Comparison of ENCODE assay signal across 25 cellular contexts in the genomic region with DNA sequence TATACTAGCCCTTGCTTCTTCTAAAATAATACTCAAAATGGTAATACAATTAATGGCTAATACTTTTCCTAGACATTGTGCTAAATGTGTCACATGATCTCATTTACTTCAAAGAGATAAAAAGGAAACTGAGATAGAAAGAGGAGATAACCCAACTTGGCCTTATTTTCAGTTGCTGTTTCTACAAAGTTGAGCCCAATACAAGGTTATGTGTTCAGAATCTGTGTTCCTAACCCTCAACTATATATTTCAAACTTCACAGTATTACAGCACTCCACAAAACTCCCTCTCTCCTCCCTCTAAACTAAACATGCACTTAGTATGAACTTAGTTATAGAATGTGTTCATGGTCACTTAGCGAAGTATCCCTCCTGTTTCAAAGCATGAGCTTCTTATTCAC.
"Had no signal": no experiment of that assay in that cellular context is flagged by ENCODE, and none has a peak within 500 bp of the region (broad histone marks: within the 10 kb centered on the region; RNA-seq: fewer than 3 reads in every experiment).

No MANE protein-coding gene starts in this region.

- H3K27me3 ChIP-seq: neutrophil, pancreas, right lobe of liver, sigmoid colon, stomach, thyroid gland, tibial nerve, upper lobe of left lung, vagina had no signal

- H3K9me3 ChIP-seq: neutrophil, pancreas, psoas muscle, right lobe of liver, sigmoid colon, stomach, thoracic aorta, thyroid gland, tibial nerve, upper lobe of left lung, vagina had no signal

- H3K27ac ChIP-seq: neutrophil, pancreas, psoas muscle, right lobe of liver, sigmoid colon, stomach, thoracic aorta, thyroid gland, tibial nerve, upper lobe of left lung, vagina had no signal

- H3K4me1 ChIP-seq: pancreas, psoas muscle, right lobe of liver, sigmoid colon, stomach, thyroid gland, tibial nerve, upper lobe of left lung, vagina had no signal

- H3K4me3 ChIP-seq: pancreas, psoas muscle, right lobe of liver, sigmoid colon, stomach, thoracic aorta, thyroid gland, tibial nerve, upper lobe of left lung, vagina had no signal

- H3K36me3 ChIP-seq: neutrophil, pancreas, right lobe of liver, sigmoid colon, stomach, thoracic aorta, thyroid gland, tibial nerve, upper lobe of left lung, vagina had no signal

- FAIRE-seq: pancreas, small intestine, urothelium cell line had no signal

- DNase-seq: nephron progenitor cell; nucleus accumbens; pancreas; psoas muscle; right cardiac atrium; right lobe of liver; sigmoid colon; small intestine; stimulated activated CD4-positive, alpha-beta T cell treated with anti-CD3 and anti-CD28 coated beads, Interleukin-15, amount 100 ng/mL, for 24 hours; stimulated activated CD4-positive, alpha-beta T cell treated with anti-CD3 and anti-CD28 coated beads, Interleukin-2, amount 100 ng/mL, for 24 hours; stimulated activated CD4-positive, alpha-beta T cell treated with anti-CD3 and anti-CD28 coated beads, Interleukin-2, amount 100 ng/mL, for 48 hours; stimulated activated CD4-positive, alpha-beta T cell treated with anti-CD3 and anti-CD28 coated beads, Interleukin-4, amount 100 ng/mL, for 24 hours; stimulated activated naive B cell treated with anti-CD40 and anti-IgM and Interleukin-4, amounts not matched to agents 10 μg/mL and 1 μg/mL and 100 μg/mL, for 72 hours; stimulated activated naive CD4-positive, alpha-beta T cell treated with Interleukin-2 at 50 U/mL for 16 hours; stomach; thyroid gland; trophoblast cell; upper lobe of left lung had no signal

- ATAC-seq: natural killer cell treated with Interleukin-12 subunit alpha and Interleukin-12 subunit beta and Interleukin-15 and Interleukin-18, amount 100 ng/mL, for 72 hours; pancreas; psoas muscle; right cardiac atrium; right lobe of liver; stimulated activated effector memory CD8-positive, alpha-beta T cell treated with anti-CD3 and anti-CD28 coated beads, Interleukin-12 subunit alpha, Interleukin-12 subunit beta, amount 100 ng/mL, for 72 hours; stimulated activated naive B cell treated with anti-CD40 and anti-IgM and Interleukin-4, amounts not matched to agents 10 μg/mL and 1 μg/mL and 100 μg/mL, for 72 hours had no signal
